ENCODE assay signal across 1 cellular context in genomic region chr6:135922746-135923145, GRCh38.
TF ChIP-seq lines count a peak whose summit lies in the region.

No MANE protein-coding gene starts in this region.

TF ChIP-seq in GM23338, 12 proteins besides CTCF, POLR2A, EP300 and RAD21 (continued from another document):
- TF ChIP-seq ZNF462 (CRISPR knock-in tag; IDR thresholded peaks at IDR 0.05) (no peak), JUNB (IDR thresholded peaks at IDR 0.05; ENCODE audit: unreplicated experiment) (no peak)
